In genomic region chr2:131511969-131512875, GRCh38 we compare ENCODE assay signal across 11 cellular contexts. TPM values are rescaled to one million over a fixed set of nuclear protein-coding genes. Genes with fewer than 3 reads are reported as not detected.
"Had no signal": no experiment of that assay in that cellular context is flagged by ENCODE, and none has a peak within 500 bp of the region (broad histone marks: within the 10 kb centered on the region; RNA-seq: fewer than 3 reads in every experiment).

No MANE protein-coding gene starts in this region.

RNA-seq across cellular contexts. Expression of gene TUBA3D, which starts 36.3 kb away (rescaled TPM):
- total RNA-seq: activated CD8-positive, alpha-beta memory T cell treated with anti-CD3 and anti-CD28 coated beads for 36 hours; aorta; colonic mucosa; frontal cortex; lower lobe of right lung; mononuclear cell; osteocyte; psoas muscle; ureter had no signal
- polyA plus RNA-seq: immature natural killer cell, SK-N-SH had no signal
